27 cellular contexts compared by ENCODE assay signal in genomic region chr3:10779293-10779805, GRCh38. TPM values are rescaled to one million over a fixed set of nuclear protein-coding genes. Genes with fewer than 3 reads are reported as not detected.
"Had no signal": no experiment of that assay in that cellular context is flagged by ENCODE, and none has a peak within 500 bp of the region (broad histone marks: within the 10 kb centered on the region; RNA-seq: fewer than 3 reads in every experiment).

No MANE protein-coding gene starts in this region.

- H3K27me3 ChIP-seq: Peyer's patch had no signal

- H3K4me1 ChIP-seq: Peyer's patch had no signal

- H3K27ac Mint-ChIP-seq: activated CD4-positive, alpha-beta memory T cell treated with anti-CD3 and anti-CD28 coated beads for 36 hours; activated CD4-positive, alpha-beta T cell treated with anti-CD3 and anti-CD28 coated beads, Interleukin-2, amount 10 ng/mL, durations not matched to agents 7 days and 5 days; activated naive CD8-positive, alpha-beta T cell treated with anti-CD3 and anti-CD28 coated beads, Interleukin-2, amount 10 ng/mL, durations not matched to agents 7 days and 5 days; T-helper 1 cell treated with Interleukin-12 subunit alpha and Interleukin-12 subunit beta and Interleukin-4 antibody, amounts not matched to agents 30 μg/mL and 1 μg/mL, for 36 hours had no signal

- H3K4me3 ChIP-seq: adrenal gland, Peyer's patch had no signal

- H3K9me3 Mint-ChIP-seq: activated CD4-positive, alpha-beta memory T cell treated with anti-CD3 and anti-CD28 coated beads for 36 hours; activated CD4-positive, alpha-beta T cell treated with anti-CD3 and anti-CD28 coated beads, Interleukin-2, amount 10 ng/mL, durations not matched to agents 7 days and 5 days; activated naive CD8-positive, alpha-beta T cell treated with anti-CD3 and anti-CD28 coated beads, Interleukin-2, amount 10 ng/mL, durations not matched to agents 7 days and 5 days; T-helper 1 cell treated with Interleukin-12 subunit alpha and Interleukin-12 subunit beta and Interleukin-4 antibody, amounts not matched to agents 30 μg/mL and 1 μg/mL, for 36 hours had no signal

- DNase-seq: activated CD4-positive, alpha-beta memory T cell treated with anti-CD3 and anti-CD28 coated beads for 36 hours; activated CD4-positive, alpha-beta T cell treated with anti-CD3 and anti-CD28 coated beads, Interleukin-2, amount 10 ng/mL, durations not matched to agents 7 days and 5 days; activated CD4-positive, CD25-positive, alpha-beta regulatory T cell; activated CD8-positive, alpha-beta memory T cell treated with anti-CD3 and anti-CD28 coated beads, Interleukin-2, amount 50 U/mL, for 48 hours; activated naive CD4-positive, alpha-beta T cell treated with anti-CD3 and anti-CD28 coated beads, Interleukin-2, amount 50 U/mL, for 16 hours; activated naive CD8-positive, alpha-beta T cell treated with anti-CD3 and anti-CD28 coated beads, Interleukin-2, amount 10 ng/mL, durations not matched to agents 7 days and 5 days; activated T-cell treated with anti-CD3 and anti-CD28 coated beads, Interleukin-2, amount 50 U/mL, for 1 hour; adrenal gland; anterior cingulate cortex; Karpas-422; NCI-H1105 treated with DMSO at 0.1 percent for 48 hours; NCI-H1436 treated with DMSO at 0.1 percent for 48 hours; NCI-H187; NCI-H2081; NCI-H2171; NCI-H2227 treated with DMSO at 0.1 percent for 48 hours; NCI-H446 treated with DMSO at 0.1 percent for 48 hours; NCI-H526; NCI-H82; OCI-M1; Peyer's patch; SHP77; T-helper 9 cell had no signal

- H3K36me3 Mint-ChIP-seq: activated CD4-positive, alpha-beta memory T cell treated with anti-CD3 and anti-CD28 coated beads for 36 hours; activated naive CD8-positive, alpha-beta T cell treated with anti-CD3 and anti-CD28 coated beads, Interleukin-2, amount 10 ng/mL, durations not matched to agents 7 days and 5 days had no signal

- FAIRE-seq: TTC549 had no signal

- H3K27ac ChIP-seq: adrenal gland, Peyer's patch, RWPE1 had no signal

- H3K4me3 Mint-ChIP-seq: activated CD4-positive, alpha-beta memory T cell treated with anti-CD3 and anti-CD28 coated beads for 36 hours; activated CD4-positive, alpha-beta T cell treated with anti-CD3 and anti-CD28 coated beads, Interleukin-2, amount 10 ng/mL, durations not matched to agents 7 days and 5 days; activated naive CD8-positive, alpha-beta T cell treated with anti-CD3 and anti-CD28 coated beads, Interleukin-2, amount 10 ng/mL, durations not matched to agents 7 days and 5 days; T-helper 1 cell treated with Interleukin-12 subunit alpha and Interleukin-12 subunit beta and Interleukin-4 antibody, amounts not matched to agents 30 μg/mL and 1 μg/mL, for 36 hours had no signal

- H3K9me3 ChIP-seq: adrenal gland, Peyer's patch had no signal

- H3K36me3 ChIP-seq: adrenal gland, Peyer's patch had no signal

RNA-seq across cellular contexts. Expression of gene SLC6A11, which starts 36.7 kb away (rescaled TPM):
- total RNA-seq: activated CD4-positive, alpha-beta memory T cell treated with anti-CD3 and anti-CD28 coated beads for 36 hours; activated CD4-positive, alpha-beta T cell treated with anti-CD3 and anti-CD28 coated beads, Interleukin-2, amount 10 ng/mL, durations not matched to agents 7 days and 5 days; activated naive CD8-positive, alpha-beta T cell treated with anti-CD3 and anti-CD28 coated beads, Interleukin-2, amount 10 ng/mL, durations not matched to agents 7 days and 5 days; cardiac septum; Peyer's patch had no signal
